10 cellular contexts compared by ENCODE assay signal in genomic region chr4:24476209-24476781, GRCh38.
A peak's percentile ranks its signal among the peaks of the same experiment; 100 is the strongest.
DNase-seq lines count a peak whose midpoint lies in the region; ATAC-seq and TF ChIP-seq lines count a peak whose summit lies in the region.
"Had no signal": no experiment of that assay in that cellular context is flagged by ENCODE, and none has a peak within 500 bp of the region (broad histone marks: within the 10 kb centered on the region; RNA-seq: fewer than 3 reads in every experiment).

No MANE protein-coding gene starts in this region.

- H3K4me3 ChIP-seq in OCI-LY1 (ENCODE audit: low read depth, low read length, poor library complexity, severe bottlenecking), result no peak overlapping the region
- H3K4me3 ChIP-seq in foreskin fibroblast (ENCODE audit: low read depth in 1 of 2, low read length in 2 of 2), result no peak overlapping the region
- H3K4me3 ChIP-seq in SJCRH30, result no peak overlapping the region
- H3K4me3 ChIP-seq: SJSA1, stomach had no signal

- H3K27me3 ChIP-seq in OCI-LY1 (ENCODE audit: insufficient read depth, low read length) (no peaks in the 10 kb centered on the region), SJCRH30 (peaks cover 4% of the 10 kb centered on the region; the same call in 1 of the 2 replicates)

- H3K36me3 Mint-ChIP-seq in natural killer cell, result no peaks in the 10 kb centered on the region
- H3K36me3 Mint-ChIP-seq in natural killer cell treated with Interleukin-12 subunit alpha and Interleukin-12 subunit beta and Interleukin-15 and Interleukin-18, amount 100 ng/mL, for 72 hours, result no peaks in the 10 kb centered on the region

- H3K36me3 ChIP-seq in OCI-LY1 (ENCODE audit: insufficient read depth, low read length) (no peaks in the 10 kb centered on the region), SJCRH30 (no peaks in the 10 kb centered on the region)
- H3K36me3 ChIP-seq: SJSA1, stomach had no signal

- DNase-seq in natural killer cell, result no peak
- no peak for DNase-seq in natural killer cell treated with Interleukin-12 subunit alpha and Interleukin-12 subunit beta and Interleukin-15 and Interleukin-18, amount 100 ng/mL, for 72 hours (ENCODE audit: low spot score)
- peak; percentile 15 to 70 for DNase-seq in foreskin fibroblast
- no peak for DNase-seq in iPS-NIHi7 (ENCODE audit: extremely low spot score)
- DNase-seq in SHP77 treated with DMSO at 0.1 percent for 48 hours (lab: John Stamatoyannopoulos, UW), result no peak
- no peak for DNase-seq in SJCRH30
- DNase-seq: stomach had no signal

- H4K20me1 ChIP-seq in OCI-LY1 (ENCODE audit: insufficient read depth, low read length), result no peaks in the 10 kb centered on the region

- H3K27ac ChIP-seq in OCI-LY1 (ENCODE audit: low read depth, low read length, poor library complexity, severe bottlenecking), result no peak overlapping the region
- no peak overlapping the region for H3K27ac ChIP-seq in SJCRH30
- H3K27ac ChIP-seq: SJSA1, stomach had no signal

- TF ChIP-seq CTCF in natural killer cell (IDR thresholded peaks at IDR 0.05), result peak; percentile 69
- peak; percentile 43; the same call in 1 of the 2 replicates for TF ChIP-seq CTCF in OCI-LY1 (IDR thresholded peaks at IDR 0.05; ENCODE audit: low read length)
- peak; percentile 55 for TF ChIP-seq CTCF in foreskin fibroblast (IDR thresholded peaks at IDR 0.05; ENCODE audit: low read depth, low read length)

- peak overlapping the region; percentile 54 for H3K4me3 Mint-ChIP-seq in natural killer cell
- H3K4me3 Mint-ChIP-seq in natural killer cell treated with Interleukin-12 subunit alpha and Interleukin-12 subunit beta and Interleukin-15 and Interleukin-18, amount 100 ng/mL, for 72 hours, result no peak overlapping the region

- no peaks in the 10 kb centered on the region for H3F3A ChIP-seq in OCI-LY1 (ENCODE audit: insufficient read depth, low read length)

- peaks cover 40 to 47% of the 10 kb centered on the region in 2 donors for H3K27me3 Mint-ChIP-seq in natural killer cell (ENCODE audit: low read depth in 2 of 2)
- H3K27me3 Mint-ChIP-seq in natural killer cell treated with Interleukin-12 subunit alpha and Interleukin-12 subunit beta and Interleukin-15 and Interleukin-18, amount 100 ng/mL, for 72 hours, result peaks cover 30 to 69% of the 10 kb centered on the region in 2 donors

- H3K4me1 Mint-ChIP-seq in natural killer cell, result peaks cover 18 to 22% of the 10 kb centered on the region in 2 donors
- peaks cover 12 to 17% of the 10 kb centered on the region in 2 donors for H3K4me1 Mint-ChIP-seq in natural killer cell treated with Interleukin-12 subunit alpha and Interleukin-12 subunit beta and Interleukin-15 and Interleukin-18, amount 100 ng/mL, for 72 hours (ENCODE audit: low read depth in 2 of 2)

- H3K27ac Mint-ChIP-seq in natural killer cell, result no peak overlapping the region
- H3K27ac Mint-ChIP-seq in natural killer cell treated with Interleukin-12 subunit alpha and Interleukin-12 subunit beta and Interleukin-15 and Interleukin-18, amount 100 ng/mL, for 72 hours, result no peak overlapping the region

- no peaks in the 10 kb centered on the region for H3K9me3 ChIP-seq in OCI-LY1 (ENCODE audit: low read length)
- H3K9me3 ChIP-seq in SJCRH30 (replicated peaks), result no peaks in the 10 kb centered on the region
- H3K9me3 ChIP-seq: SJSA1, stomach had no signal

- H3K79me2 ChIP-seq in OCI-LY1 (ENCODE audit: insufficient read depth, low read length), result no peaks in the 10 kb centered on the region

- no peak overlapping the region for H3K4me2 ChIP-seq in OCI-LY1 (ENCODE audit: low read length)

- no peak overlapping the region for H3K9ac ChIP-seq in OCI-LY1 (ENCODE audit: low read length)

- no peaks in the 10 kb centered on the region for H3K9me3 Mint-ChIP-seq in natural killer cell
- H3K9me3 Mint-ChIP-seq in natural killer cell treated with Interleukin-12 subunit alpha and Interleukin-12 subunit beta and Interleukin-15 and Interleukin-18, amount 100 ng/mL, for 72 hours, result no peaks in the 10 kb centered on the region

- no peak overlapping the region for H2AFZ ChIP-seq in OCI-LY1 (ENCODE audit: low read length)

- no peaks in the 10 kb centered on the region for H3K4me1 ChIP-seq in OCI-LY1 (ENCODE audit: insufficient read depth, low read length, severe bottlenecking)
- no peaks in the 10 kb centered on the region for H3K4me1 ChIP-seq in SJCRH30

- ATAC-seq in natural killer cell, result no peak
- no peak for ATAC-seq in natural killer cell treated with Interleukin-12 subunit alpha and Interleukin-12 subunit beta and Interleukin-15 and Interleukin-18, amount 100 ng/mL, for 72 hours
- no peak for ATAC-seq in GM21390 (IDR thresholded peaks at IDR 0.05; ENCODE audit: unreplicated experiment)

- H3K9me2 ChIP-seq in OCI-LY1 (ENCODE audit: low read depth, low read length), result no peaks in the 10 kb centered on the region

- intact Hi-C loops in natural killer cell (cut with micrococcal nuclease), result no loop called here

Comparison
In these comparisons a context has a peak if more than half of its experiments do, and no peak if none do; other contexts are left out.
1. DNase-seq: peak in foreskin fibroblast (2 of 2); none in natural killer cell (single experiment), natural killer cell treated with Interleukin-12 subunit alpha and Interleukin-12 subunit beta and Interleukin-15 and Interleukin-18, amount 100 ng/mL, for 72 hours (single experiment), iPS-NIHi7 (single experiment), SHP77 treated with DMSO at 0.1 percent for 48 hours (single experiment) and SJCRH30 (0 of 2).
2. Peak in every context shown above with its lines, with median percentiles within 50 percentile points of each other: CTCF ChIP-seq.